ENCODE assay signal across 9 cellular contexts in the genomic region with DNA sequence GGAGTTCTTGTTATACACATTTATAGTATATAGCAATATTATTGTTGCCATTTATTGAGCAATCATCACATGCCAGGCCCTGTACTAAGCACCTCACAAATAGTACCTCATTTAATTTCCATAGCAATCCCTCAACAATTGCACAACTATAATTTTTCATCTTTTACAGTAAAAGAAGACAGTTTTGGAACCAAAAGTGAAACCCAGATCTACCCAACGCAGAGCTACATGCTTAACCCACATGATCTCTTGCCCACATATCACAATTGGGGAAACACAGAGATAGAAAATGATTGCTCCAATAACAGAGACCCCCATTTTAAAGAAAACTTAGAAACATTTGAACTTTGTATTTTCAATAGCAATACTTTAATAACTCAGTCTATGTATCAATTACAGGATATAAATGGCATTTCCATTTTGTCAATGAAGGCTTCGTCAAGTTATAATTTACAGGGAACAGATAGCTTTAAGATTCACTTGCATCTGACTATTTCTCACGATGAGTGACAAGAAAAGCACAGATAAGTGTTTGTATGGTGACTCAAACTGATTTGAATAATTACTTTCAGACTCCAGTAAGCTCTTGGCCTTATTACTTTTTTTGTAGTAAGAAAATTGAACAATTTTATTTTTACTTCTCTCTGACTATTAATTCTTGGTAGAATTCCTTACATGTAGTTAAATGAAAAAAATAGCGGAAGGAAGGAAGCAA.
A peak's percentile ranks its signal among the peaks of the same experiment; 100 is the strongest.
DNase-seq lines count a peak whose midpoint lies in the region; ATAC-seq and TF ChIP-seq lines count a peak whose summit lies in the region.
"Had no signal": no experiment of that assay in that cellular context is flagged by ENCODE, and none has a peak within 500 bp of the region (broad histone marks: within the 10 kb centered on the region; RNA-seq: fewer than 3 reads in every experiment).

No MANE protein-coding gene starts in this region.

- TF ChIP-seq CTCF in OCI-LY3 (IDR thresholded peaks at IDR 0.05; ENCODE audit: low read depth, low read length): no peak

- peak overlapping the region; percentile 33 for H3K9ac ChIP-seq in OCI-LY3 (ENCODE audit: low read length)

- no peaks in the 10 kb centered on the region for H3K79me2 ChIP-seq in OCI-LY3 (ENCODE audit: low read length)

- no peaks in the 10 kb centered on the region for H3K9me3 ChIP-seq in OCI-LY3 (ENCODE audit: insufficient read depth, low read length)

- no peaks in the 10 kb centered on the region for H3K27me3 ChIP-seq in OCI-LY3 (ENCODE audit: low read depth, low read length)

- peak overlapping the region; percentile 52 for H3K4me3 ChIP-seq in OCI-LY3 (ENCODE audit: low read length)

- peak overlapping the region; percentile 77 for H2AFZ ChIP-seq in OCI-LY3 (ENCODE audit: low read depth, low read length)

- ATAC-seq in GM19025 (IDR thresholded peaks at IDR 0.05; ENCODE audit: low read depth, unreplicated experiment) (peak; percentile 84), HG02763 (IDR thresholded peaks at IDR 0.05; ENCODE audit: unreplicated experiment) (peak; percentile 73)

- H3K4me1 ChIP-seq in OCI-LY3 (ENCODE audit: low read length): peaks cover 37% of the 10 kb centered on the region

- DNase-seq in pons (ENCODE audit: low spot score): peak; percentile 32
- no peak for DNase-seq in CD1c-positive myeloid dendritic cell (ENCODE audit: extremely low spot score)
- DNase-seq in AG20443 (ENCODE audit: low spot score): no peak
- no peak for DNase-seq in NCI-H510A (lab: John Stamatoyannopoulos, UW)
- DNase-seq: Kasumi-1, occipital lobe had no signal

- no peaks in the 10 kb centered on the region for H3K36me3 ChIP-seq in OCI-LY3 (replicated peaks; ENCODE audit: low read depth, low read length)

- peak overlapping the region; percentile 85 for H3K4me2 ChIP-seq in OCI-LY3 (ENCODE audit: low read length)

- peak overlapping the region; percentile 40 for H3K27ac ChIP-seq in OCI-LY3 (ENCODE audit: low read length)

- H4K20me1 ChIP-seq in OCI-LY3 (ENCODE audit: insufficient read depth, low read length): no peaks in the 10 kb centered on the region
